In genomic region chrX:131010186-131010585, GRCh38 we compare ENCODE assay signal across 8 cellular contexts. TPM values are rescaled to one million over a fixed set of nuclear protein-coding genes. Genes with fewer than 3 reads are reported as not detected.
"Had no signal": no experiment of that assay in that cellular context is flagged by ENCODE, and none has a peak within 500 bp of the region (broad histone marks: within the 10 kb centered on the region; RNA-seq: fewer than 3 reads in every experiment).

No MANE protein-coding gene starts in this region.

- FAIRE-seq: HTR-8/SVneo had no signal

- H3K4me3 ChIP-seq: GM23248, HAP-1 had no signal

- ATAC-seq: HCT116 had no signal

- H3K27ac ChIP-seq: GM23248 had no signal

- H3K9me3 ChIP-seq: HAP-1 had no signal

- H3K9ac ChIP-seq: GM23248 had no signal

- H3K4me1 ChIP-seq: HAP-1 had no signal

- DNase-seq: GM23248, GOT3, H7, IMR-90 had no signal

- H2AFZ ChIP-seq: GM23248 had no signal

- H3K36me3 ChIP-seq: HAP-1 had no signal

RNA-seq across cellular contexts. Expression of gene ARHGAP36, which starts 48.0 kb away (rescaled TPM):
- total RNA-seq: GM23248, HT-29, IMR-90 had no signal
- polyA plus RNA-seq: GM23248, IMR-90 had no signal
